Comparison of ENCODE assay signal across 8 cellular contexts in the genomic region with DNA sequence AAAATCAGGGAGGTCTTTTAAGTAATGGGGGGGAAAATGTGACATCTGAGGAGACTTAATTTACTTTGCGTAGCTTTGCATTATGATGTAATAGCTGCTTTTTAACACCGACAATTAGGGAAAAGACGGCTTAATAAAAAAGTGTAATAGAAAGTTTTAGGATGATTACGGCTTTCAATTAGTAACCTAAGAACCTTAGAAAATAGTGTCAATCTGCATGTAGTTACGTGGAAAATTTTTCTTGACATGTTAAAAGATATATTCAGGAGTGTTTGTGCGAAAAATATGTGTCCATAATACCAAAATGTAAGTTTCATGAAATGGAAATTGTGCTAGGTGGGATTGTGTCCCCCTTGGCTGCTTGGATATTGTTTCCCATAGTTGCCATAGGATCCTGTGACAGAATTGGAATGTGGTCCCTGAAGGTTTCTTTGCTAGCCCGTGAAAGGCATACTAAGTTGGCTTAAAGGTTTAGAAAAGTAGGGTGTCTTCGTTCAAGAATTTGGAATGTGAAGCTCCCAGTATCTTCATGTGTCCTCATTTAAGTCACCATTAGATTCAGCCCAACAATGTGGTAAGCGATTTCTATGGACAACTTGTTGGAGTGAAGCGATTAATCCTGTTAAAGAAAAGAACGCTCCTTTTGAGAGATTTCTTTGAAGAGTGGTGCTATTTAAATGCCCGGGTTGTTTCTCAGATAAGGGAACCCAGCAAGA. TPM values are rescaled to one million over a fixed set of nuclear protein-coding genes. Genes with fewer than 3 reads are reported as not detected.
DNase-seq lines count a peak whose midpoint lies in the region; ATAC-seq and TF ChIP-seq lines count a peak whose summit lies in the region.

No MANE protein-coding gene starts in this region.

- no peak overlapping the region for H4K91ac ChIP-seq in neuronal stem cell (ENCODE audit: low read depth, low read length, poor library complexity)

- peak overlapping the region; percentile 90 for H3K4me2 ChIP-seq in PC-3 (ENCODE audit: low read length)
- H3K4me2 ChIP-seq in neuronal stem cell (ENCODE audit: insufficient read depth, low read length, poor library complexity, severe bottlenecking): peak overlapping the region; percentile 38

- H3K4ac ChIP-seq in neuronal stem cell (ENCODE audit: low read length): no peak overlapping the region

- H3K9me2 ChIP-seq in PC-3 (replicated peaks; ENCODE audit: low read length): no peaks in the 10 kb centered on the region

- ATAC-seq in PC-3: no peak

- H3K4me1 ChIP-seq in PC-3 (ENCODE audit: insufficient read depth, low read length) (peaks cover 48% of the 10 kb centered on the region), neuronal stem cell (ENCODE audit: control insufficient read depth in 2 of 2, insufficient read depth in 1 of 2, low read depth in 1 of 2, low read length in 2 of 2) (peaks cover 8 to 12% of the 10 kb centered on the region in 2 donors)

- H3K27ac Mint-ChIP-seq in Calu3 (ENCODE audit: unreplicated experiment): peak overlapping the region; percentile 70

- H3K9ac ChIP-seq in PC-3 (ENCODE audit: low read length) (peak overlapping the region; percentile 83), neuronal stem cell (ENCODE audit: low read depth, low read length, poor library complexity) (no peak overlapping the region)

- H4K20me1 ChIP-seq in PC-3 (ENCODE audit: low read length): peaks cover 54% of the 10 kb centered on the region

- no peak overlapping the region for H4K8ac ChIP-seq in neuronal stem cell (ENCODE audit: low read depth, low read length)

- no peaks in the 10 kb centered on the region for H3K9me3 Mint-ChIP-seq in Calu3 (ENCODE audit: low read depth, unreplicated experiment)

- peak overlapping the region; percentile 89 for H3K4me3 ChIP-seq in PC-3 (ENCODE audit: low read length)
- H3K4me3 ChIP-seq in epithelial cell of proximal tubule (ENCODE audit: low read depth, low read length): peak overlapping the region; percentile 67
- peak overlapping the region; percentile 57 to 67 for H3K4me3 ChIP-seq in neuronal stem cell (ENCODE audit: low read length in 2 of 2)

- CTCF ChIA-PET in Calu3 (lab: Charles Lee): no interaction called here
- CTCF ChIA-PET in PC-3 (lab: Charles Lee): interaction anchor here (1.0 kb wide), 1 partner anchor 321 kb away, joined by 4 read pairs; no protein-coding TSS in a partner anchor

- H3F3A ChIP-seq in PC-3 (ENCODE audit: low read length, unreplicated experiment): no peaks in the 10 kb centered on the region

- no peak for DNase-seq in Calu3
- no peak for DNase-seq in PC-3
- DNase-seq in epithelial cell of proximal tubule (ENCODE audit: low read depth): no peak
- peak; percentile 66 for DNase-seq in neuronal stem cell (ENCODE audit: low spot score)
- no peak for DNase-seq in kidney glomerular epithelial cell (lab: John Stamatoyannopoulos, UW)
- DNase-seq in NK-92 treated with Interleukin-12 subunit alpha and Interleukin-12 subunit beta, amount 100 ng/mL, for 24 hours (lab: John Stamatoyannopoulos, UW): no peak
- no peak for DNase-seq in NCI-H2029 treated with DMSO at 0.1 percent for 48 hours (lab: John Stamatoyannopoulos, UW)
- no peak for DNase-seq in T1000 (lab: John Stamatoyannopoulos, UW)

- peaks cover 59% of the 10 kb centered on the region for H3K36me3 Mint-ChIP-seq in Calu3 (ENCODE audit: insufficient read depth, unreplicated experiment)

- no peak overlapping the region for H3K18ac ChIP-seq in neuronal stem cell (ENCODE audit: low read length)

- H3K14ac ChIP-seq in neuronal stem cell (ENCODE audit: low read length): no peak overlapping the region

- BruUV-seq in Calu3 (replicated peaks; lab: Mats Ljungman, UMichigan): no TSS peak
- no TSS peak for BruUV-seq in PC-3 (replicated peaks; lab: Mats Ljungman, UMichigan)

- H3K27me3 ChIP-seq in PC-3 (ENCODE audit: low read length): no peaks in the 10 kb centered on the region
- no peaks in the 10 kb centered on the region for H3K27me3 ChIP-seq in neuronal stem cell (ENCODE audit: control insufficient read depth in 3 of 3, insufficient read depth in 3 of 3, low read depth in 1 of 3, low read length in 3 of 3)

- H3K36me3 ChIP-seq in PC-3 (ENCODE audit: low read depth, low read length) (peaks cover 11% of the 10 kb centered on the region), neuronal stem cell (replicated peaks in 1 of 2; ENCODE audit: control insufficient read depth in 2 of 2, insufficient read depth in 2 of 2, low read length in 2 of 2) (peaks cover 12 to 91% of the 10 kb centered on the region in 2 donors)

- no peak overlapping the region for H2BK5ac ChIP-seq in neuronal stem cell (ENCODE audit: low read length)

- H3K27ac ChIP-seq in PC-3 (ENCODE audit: low read length) (peak overlapping the region; percentile 30), neuronal stem cell (replicated peaks; ENCODE audit: low read length) (peak overlapping the region; percentile 21)

- POLR2A ChIA-PET in PC-3 (lab: Charles Lee; ENCODE audit: unreplicated experiment): no interaction called here

- H3K23ac ChIP-seq in neuronal stem cell (ENCODE audit: low read depth, low read length, poor library complexity): no peak overlapping the region

- WGBS in neuronal stem cell (ENCODE audit: extremely low coverage in 2 of 2, insufficient read length in 2 of 2, insufficient replicate concordance in 1 of 2), 2 donors: no CpG with 5 or more reads among the region's 12 CpGs

- H2BK120ac ChIP-seq in neuronal stem cell (ENCODE audit: low read depth, low read length): no peak overlapping the region

- no peak overlapping the region for H2BK15ac ChIP-seq in neuronal stem cell (ENCODE audit: low read length)

- intact Hi-C loops in Calu3 (cut with micrococcal nuclease; ENCODE audit: unreplicated experiment) (loop anchor here (5.0 to 10.0 kb wide), 2 partner anchors 259 to 287 kb away; no protein-coding TSS in a partner anchor), PC-3 (cut with micrococcal nuclease) (loop anchor here (10.0 kb wide), 3 partner anchors 671 to 1041 kb away; no protein-coding TSS in a partner anchor)

- H3K9me3 ChIP-seq in PC-3 (ENCODE audit: low read length) (no peaks in the 10 kb centered on the region), neuronal stem cell (replicated peaks in 1 of 2; ENCODE audit: control insufficient read depth in 2 of 2, insufficient read depth in 1 of 2, low read depth in 1 of 2, low read length in 2 of 2) (peaks cover 0 to 8% of the 10 kb centered on the region in 2 donors)

- H3K27me3 Mint-ChIP-seq in Calu3 (ENCODE audit: unreplicated experiment): no peaks in the 10 kb centered on the region

- no peak overlapping the region for H2AK5ac ChIP-seq in neuronal stem cell (ENCODE audit: low read depth, low read length)

- peaks cover under 1% of the 10 kb centered on the region for H3K79me1 ChIP-seq in neuronal stem cell (ENCODE audit: low read depth, low read length)

- peak overlapping the region; percentile 82 for H3K4me3 Mint-ChIP-seq in Calu3 (ENCODE audit: low read depth, unreplicated experiment)

- H2AFZ ChIP-seq in PC-3 (ENCODE audit: low read length) (no peak overlapping the region), neuronal stem cell (ENCODE audit: low read length) (no peak overlapping the region)

- peaks cover 50% of the 10 kb centered on the region for H3K4me1 Mint-ChIP-seq in Calu3 (ENCODE audit: low read depth, unreplicated experiment)

- TF ChIP-seq CTCF in Calu3 (IDR thresholded peaks at IDR 0.05; ENCODE audit: unreplicated experiment) (no peak), PC-3 (conservative IDR thresholded peaks at IDR 0.05; ENCODE audit: low read depth, low read length) (no peak), epithelial cell of proximal tubule (conservative IDR thresholded peaks at IDR 0.05; ENCODE audit: low read depth, low read length) (no peak)

- H2BK12ac ChIP-seq in neuronal stem cell (ENCODE audit: low read length): no peak overlapping the region

- peaks cover 76% of the 10 kb centered on the region for H3K79me2 ChIP-seq in PC-3 (ENCODE audit: low read length)

RNA-seq across cellular contexts. Expression of gene RGMB, which starts 1.9 kb away (rescaled TPM):
- total RNA-seq in Calu3 (2022) (34.5 and 35.8 TPM in 2 replicates), PC-3 (2014; rRNA removed) (31.1 and 37.3 TPM in 2 replicates), epithelial cell of proximal tubule (19.5 and 20.9 TPM in 2 replicates)
- polyA plus RNA-seq in neuronal stem cell (2013, experiment 1 of 2): 23.7 TPM
- polyA plus RNA-seq in neuronal stem cell (2013, experiment 2 of 2): 23.3 TPM
